In the genomic region with DNA sequence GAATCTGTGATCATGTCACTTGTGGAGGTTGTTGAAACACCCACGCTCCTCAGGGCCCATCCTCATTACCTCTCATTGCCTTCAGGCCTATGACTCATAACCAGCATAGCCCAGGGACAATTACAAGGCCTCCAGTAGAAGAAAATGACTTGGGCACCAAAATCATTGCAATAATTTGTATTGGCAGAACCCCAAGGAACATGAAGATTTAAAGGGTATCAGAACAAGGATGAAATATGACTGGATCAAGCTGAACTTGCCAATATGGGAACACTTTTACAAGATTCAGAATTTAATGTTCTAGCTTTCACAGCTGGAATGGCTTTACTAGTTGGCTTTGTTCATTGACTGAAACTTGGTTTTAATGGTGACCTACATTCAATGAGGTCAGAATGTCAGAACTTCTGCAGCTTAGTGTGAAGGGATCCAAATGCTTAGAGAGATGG, we compare ENCODE assay signal across 20 cellular contexts.
A peak's percentile ranks its signal among the peaks of the same experiment; 100 is the strongest.
DNase-seq lines count a peak whose midpoint lies in the region; ATAC-seq, FAIRE-seq and TF ChIP-seq lines count a peak whose summit lies in the region.
"Had no signal": no experiment of that assay in that cellular context is flagged by ENCODE, and none has a peak within 500 bp of the region (broad histone marks: within the 10 kb centered on the region; RNA-seq: fewer than 3 reads in every experiment).

No MANE protein-coding gene starts in this region.

- TF ChIP-seq POLR2A in GM12892 (IDR thresholded peaks at IDR 0.05; ENCODE audit: low read depth, low read length): no peak

- H3K4me3 ChIP-seq in ACC112 (ENCODE audit: low read depth, low read length): peak overlapping the region; percentile 11; the same call in 1 of the 2 replicates
- no peak overlapping the region for H3K4me3 ChIP-seq in GM23248
- no peak overlapping the region for H3K4me3 ChIP-seq in fibroblast of mammary gland (ENCODE audit: control insufficient read depth, low read depth, low read length)
- H3K4me3 ChIP-seq in osteoblast (ENCODE audit: insufficient read depth, low read length): no peak overlapping the region
- H3K4me3 ChIP-seq: A549, HAP-1 had no signal

- H4K20me1 ChIP-seq in GM23248 (ENCODE audit: insufficient read depth) (no peaks in the 10 kb centered on the region), osteoblast (ENCODE audit: insufficient read depth, low read length) (no peaks in the 10 kb centered on the region)

- H3K9ac ChIP-seq in GM23248: no peak overlapping the region

- H3K27ac ChIP-seq in ACC112 (ENCODE audit: low read depth, low read length) (peak overlapping the region; percentile 83), GM23248 (no peak overlapping the region), osteoblast (ENCODE audit: low read depth, low read length) (peak overlapping the region; percentile 5)
- H3K27ac ChIP-seq: A549, RWPE1 had no signal

- POLR2A ChIA-PET in naive thymus-derived CD8-positive, alpha-beta T cell (lab: Charles Lee): no interaction called here

- TF ChIP-seq CTCF in fibroblast of mammary gland (conservative IDR thresholded peaks at IDR 0.05; ENCODE audit: control insufficient read depth, insufficient read depth, low read depth, low read length): no peak
- TF ChIP-seq CTCF in osteoblast (IDR thresholded peaks at IDR 0.05; ENCODE audit: extremely low read depth, low read depth, low read length): no peak

- 14 to 38% methylated on average over 1 of the region's 1 CpG for WGBS in GM23248 (ENCODE audit: low coverage in 1 of 2, low lambda C conversion rate in 2 of 2, missing lambda C conversion rate in 2 of 2), 2 experiments

- peaks cover 13% of the 10 kb centered on the region for H3F3A ChIP-seq in GM23248 (ENCODE audit: insufficient read depth)

- H3K9me3 ChIP-seq in GM23248 (ENCODE audit: low read depth) (no peaks in the 10 kb centered on the region), osteoblast (ENCODE audit: low read depth, low read length) (peaks cover 4% of the 10 kb centered on the region)
- H3K9me3 ChIP-seq: A549, HAP-1 had no signal

- H2AFZ ChIP-seq in ACC112 (ENCODE audit: low read length, unreplicated experiment): no peak overlapping the region
- H2AFZ ChIP-seq in GM23248: no peak overlapping the region
- H2AFZ ChIP-seq in osteoblast (ENCODE audit: low read length): no peak overlapping the region

- DNase-seq in GM23248 (peak; percentile 66), fibroblast of mammary gland (ENCODE audit: low read depth) (peak; percentile 88), osteoblast (ENCODE audit: insufficient read length, low spot score, missing footprints) (no peak), GM12892 (ENCODE audit: insufficient read length) (no peak), NCI-H187 treated with DMSO at 0.1 percent for 48 hours (lab: John Stamatoyannopoulos, UW) (no peak)
- no peak for DNase-seq in naive thymus-derived CD8-positive, alpha-beta T cell
- DNase-seq: AML-193; Calu3; CD4-positive, alpha-beta T cell; DMS79 treated with DMSO at 0.1 percent for 48 hours; MV-4-11; NCI-H1417 treated with DMSO at 0.1 percent for 48 hours; NCI-H2029 treated with DMSO at 0.1 percent for 48 hours; NCI-H69 had no signal

- H3K27ac Mint-ChIP-seq in naive thymus-derived CD8-positive, alpha-beta T cell: no peak overlapping the region
- H3K27ac Mint-ChIP-seq: CD4-positive, alpha-beta T cell; IgD-negative memory B cell had no signal

- no peak for ATAC-seq in naive thymus-derived CD8-positive, alpha-beta T cell
- ATAC-seq in HG02938 (IDR thresholded peaks at IDR 0.05; ENCODE audit: unreplicated experiment): no peak
- ATAC-seq: A549 had no signal

- H3K4me3 Mint-ChIP-seq in naive thymus-derived CD8-positive, alpha-beta T cell: no peak overlapping the region
- H3K4me3 Mint-ChIP-seq: CD4-positive, alpha-beta T cell; IgD-negative memory B cell had no signal

- in situ Hi-C loops in GM23248 (cut with MboI): no loop called here

- H3K27me3 ChIP-seq in ACC112 (ENCODE audit: insufficient read depth, low read length) (no peaks in the 10 kb centered on the region), GM23248 (replicated peaks; ENCODE audit: insufficient read depth) (no peaks in the 10 kb centered on the region), osteoblast (ENCODE audit: insufficient read depth, low read length) (no peaks in the 10 kb centered on the region)

- H3K4me1 ChIP-seq in ACC112 (ENCODE audit: control insufficient read depth, insufficient read depth, low read length, unreplicated experiment): peaks cover 17% of the 10 kb centered on the region
- peaks cover 17% of the 10 kb centered on the region for H3K4me1 ChIP-seq in GM23248 (ENCODE audit: insufficient read depth)
- peaks cover 12% of the 10 kb centered on the region for H3K4me1 ChIP-seq in osteoblast (ENCODE audit: insufficient read depth, low read length)
- H3K4me1 ChIP-seq: A549, HAP-1 had no signal

- H3K9me3 Mint-ChIP-seq in naive thymus-derived CD8-positive, alpha-beta T cell: peaks cover 0 to 44% (median 24%) of the 10 kb centered on the region in 9 donors

- no peak for FAIRE-seq in GM12892 (lab: Jason Lieb, UNC)
- FAIRE-seq: A549 had no signal

- H3K4me2 ChIP-seq in GM23248 (ENCODE audit: unreplicated experiment): no peak overlapping the region
- H3K4me2 ChIP-seq in osteoblast (ENCODE audit: insufficient read depth, low read length): no peak overlapping the region
- H3K4me2 ChIP-seq: A549 had no signal

- H3K36me3 Mint-ChIP-seq in naive thymus-derived CD8-positive, alpha-beta T cell: peaks cover 0 to 27% (median 4%) of the 10 kb centered on the region in 3 donors
- H3K36me3 Mint-ChIP-seq: IgD-negative memory B cell had no signal

- H3K36me3 ChIP-seq in ACC112 (ENCODE audit: insufficient read depth, low read length) (peaks cover 16% of the 10 kb centered on the region; the same call in 1 of the 2 replicates), GM23248 (ENCODE audit: low read depth) (no peaks in the 10 kb centered on the region), osteoblast (ENCODE audit: insufficient read depth, low read length) (no peaks in the 10 kb centered on the region)
- H3K36me3 ChIP-seq: HAP-1 had no signal

- no peaks in the 10 kb centered on the region for H3K79me2 ChIP-seq in ACC112 (ENCODE audit: control insufficient read depth, insufficient read depth, low read length, unreplicated experiment)
- H3K79me2 ChIP-seq in GM23248 (ENCODE audit: insufficient read depth): no peaks in the 10 kb centered on the region
- H3K79me2 ChIP-seq in osteoblast (ENCODE audit: insufficient read depth, low read length): no peaks in the 10 kb centered on the region

- H3K4me1 Mint-ChIP-seq in naive thymus-derived CD8-positive, alpha-beta T cell: no peaks in the 10 kb centered on the region
- H3K4me1 Mint-ChIP-seq: IgD-negative memory B cell had no signal

- no peaks in the 10 kb centered on the region for H3K9me2 ChIP-seq in GM23248 (ENCODE audit: insufficient read depth)

- peaks cover 5 to 29% (median 11%) of the 10 kb centered on the region in 5 donors for H3K27me3 Mint-ChIP-seq in naive thymus-derived CD8-positive, alpha-beta T cell
- H3K27me3 Mint-ChIP-seq: IgD-negative memory B cell had no signal

Comparison
In these comparisons a context has a peak if more than half of its experiments do, and no peak if none do; other contexts are left out.
1. DNase-seq: peak in GM23248 (single experiment) and fibroblast of mammary gland (single experiment); none in osteoblast (single experiment), naive thymus-derived CD8-positive, alpha-beta T cell (0 of 10), GM12892 (single experiment) and NCI-H187 treated with DMSO at 0.1 percent for 48 hours (single experiment).